In genomic region chr10:88361494-88361893, GRCh38 we compare ENCODE assay signal across 21 cellular contexts.
DNase-seq lines count a peak whose midpoint lies in the region; ATAC-seq and TF ChIP-seq lines count a peak whose summit lies in the region.
"Had no signal": no experiment of that assay in that cellular context is flagged by ENCODE, and none has a peak within 500 bp of the region (broad histone marks: within the 10 kb centered on the region; RNA-seq: fewer than 3 reads in every experiment).

No MANE protein-coding gene starts in this region.

- H3F3A ChIP-seq in Loucy (ENCODE audit: low read depth): no peaks in the 10 kb centered on the region

- no peak overlapping the region for H2AFZ ChIP-seq in Loucy (ENCODE audit: low read length)
- H2AFZ ChIP-seq: GM23248 had no signal

- H3K9me3 ChIP-seq in BE2C (no peaks in the 10 kb centered on the region), Loucy (ENCODE audit: insufficient read depth, low read depth, low read length) (peaks cover 6% of the 10 kb centered on the region; the same call in 1 of the 2 replicates), adipocyte (ENCODE audit: control insufficient read depth, low read length) (no peaks in the 10 kb centered on the region)
- H3K9me3 ChIP-seq: HAP-1, Peyer's patch had no signal

- H3K36me3 Mint-ChIP-seq in activated CD8-positive, alpha-beta T cell treated with anti-CD3 and anti-CD28 coated beads, Interleukin-2, amount 10 ng/mL, durations not matched to agents 7 days and 5 days (ENCODE audit: low read depth): peaks cover 4% of the 10 kb centered on the region
- H3K36me3 Mint-ChIP-seq: CD8-positive, alpha-beta T cell had no signal

- H3K27me3 ChIP-seq in BE2C (no peaks in the 10 kb centered on the region), Loucy (ENCODE audit: insufficient read depth, low read length, poor library complexity, severe bottlenecking) (no peaks in the 10 kb centered on the region), adipocyte (replicated peaks; ENCODE audit: control insufficient read depth, insufficient read depth, low read length) (no peaks in the 10 kb centered on the region)
- H3K27me3 ChIP-seq: Peyer's patch had no signal

- no peaks in the 10 kb centered on the region for H3K9me2 ChIP-seq in Loucy (replicated peaks; ENCODE audit: low read depth, low read length)

- H3K4me3 Mint-ChIP-seq in activated CD8-positive, alpha-beta T cell treated with anti-CD3 and anti-CD28 coated beads, Interleukin-2, amount 10 ng/mL, durations not matched to agents 7 days and 5 days: no peak overlapping the region
- H3K4me3 Mint-ChIP-seq: CD8-positive, alpha-beta T cell had no signal

- CTCF ChIA-PET in activated CD8-positive, alpha-beta T cell treated with anti-CD3 and anti-CD28 coated beads, Interleukin-2, amount 10 ng/mL, durations not matched to agents 7 days and 5 days (lab: Charles Lee): no interaction called here

- H3K79me2 ChIP-seq in Loucy (ENCODE audit: insufficient read depth, low read length): 0 out of 2 replicates have a peak, but pooled peaks cover 9% of the 10 kb centered on the region

- ATAC-seq in GM19328 (IDR thresholded peaks at IDR 0.05; ENCODE audit: unreplicated experiment) (no peak), GM19467 (IDR thresholded peaks at IDR 0.05; ENCODE audit: unreplicated experiment) (no peak)
- ATAC-seq in activated CD8-positive, alpha-beta T cell treated with anti-CD3 and anti-CD28 coated beads, Interleukin-2, amount 10 ng/mL, durations not matched to agents 7 days and 5 days: no peak
- ATAC-seq: CD8-positive, alpha-beta T cell had no signal

- no peaks in the 10 kb centered on the region for H3K27me3 Mint-ChIP-seq in activated CD8-positive, alpha-beta T cell treated with anti-CD3 and anti-CD28 coated beads, Interleukin-2, amount 10 ng/mL, durations not matched to agents 7 days and 5 days (ENCODE audit: low read depth)

- no peaks in the 10 kb centered on the region for H3K36me3 ChIP-seq in BE2C
- peaks cover 26% of the 10 kb centered on the region; the same call in 1 of the 2 replicates for H3K36me3 ChIP-seq in Loucy (ENCODE audit: insufficient read depth, low read length)
- H3K36me3 ChIP-seq in adipocyte (ENCODE audit: control insufficient read depth, insufficient read depth, low read length, severe bottlenecking): no peaks in the 10 kb centered on the region
- H3K36me3 ChIP-seq: HAP-1, Peyer's patch had no signal

- H4K20me1 ChIP-seq in Loucy (ENCODE audit: insufficient read depth, low read length, poor library complexity, severe bottlenecking): no peaks in the 10 kb centered on the region

- H3K4me3 ChIP-seq in BE2C (ENCODE audit: low read depth, low read length) (peak overlapping the region; percentile 9; the same call in 1 of the 2 replicates), Loucy (ENCODE audit: low read length, poor library complexity, severe bottlenecking) (no peak overlapping the region), adipocyte (ENCODE audit: low read length) (no peak overlapping the region)
- H3K4me3 ChIP-seq: GM23248, HAP-1, Peyer's patch had no signal

- TF ChIP-seq CTCF in BE2C (IDR thresholded peaks at IDR 0.05; ENCODE audit: low read depth, low read length) (no peak), Loucy (conservative IDR thresholded peaks at IDR 0.05; ENCODE audit: low read length) (no peak)

- H3K27ac Mint-ChIP-seq in activated CD8-positive, alpha-beta T cell treated with anti-CD3 and anti-CD28 coated beads, Interleukin-2, amount 10 ng/mL, durations not matched to agents 7 days and 5 days: no peak overlapping the region
- H3K27ac Mint-ChIP-seq: CD8-positive, alpha-beta T cell had no signal

- peak overlapping the region; percentile 23 for H3K4me2 ChIP-seq in Loucy (ENCODE audit: low read depth, low read length, poor library complexity, severe bottlenecking)
- H3K4me2 ChIP-seq: KMS-11 had no signal

- peaks cover 28% of the 10 kb centered on the region for H3K4me1 ChIP-seq in BE2C
- H3K4me1 ChIP-seq in Loucy (ENCODE audit: insufficient read depth, low read length, poor library complexity, severe bottlenecking): peaks cover 47% of the 10 kb centered on the region
- H3K4me1 ChIP-seq in adipocyte (ENCODE audit: control insufficient read depth, insufficient read depth, low read length): no peaks in the 10 kb centered on the region
- H3K4me1 ChIP-seq: HAP-1, Peyer's patch had no signal

- H3K9ac ChIP-seq in Loucy (ENCODE audit: low read depth, low read length, poor library complexity, severe bottlenecking) (peak overlapping the region; percentile 29), adipocyte (ENCODE audit: low read length) (no peak overlapping the region)
- H3K9ac ChIP-seq: GM23248, KMS-11 had no signal

- POLR2A ChIA-PET in activated CD8-positive, alpha-beta T cell treated with anti-CD3 and anti-CD28 coated beads, Interleukin-2, amount 10 ng/mL, durations not matched to agents 7 days and 5 days (lab: Charles Lee): no interaction called here

- H3K9me3 Mint-ChIP-seq in activated CD8-positive, alpha-beta T cell treated with anti-CD3 and anti-CD28 coated beads, Interleukin-2, amount 10 ng/mL, durations not matched to agents 7 days and 5 days (ENCODE audit: insufficient read depth): peaks cover 3% of the 10 kb centered on the region
- H3K9me3 Mint-ChIP-seq: CD8-positive, alpha-beta T cell had no signal

- DNase-seq in BE2C (peak; percentile 44), adipocyte (ENCODE audit: low read depth) (peak; percentile 72), left kidney (ENCODE audit: low read depth, low spot score) (peak; percentile 35), GDM1 (lab: John Stamatoyannopoulos, UW) (no peak)
- no peak for DNase-seq in activated CD8-positive, alpha-beta T cell treated with anti-CD3 and anti-CD28 coated beads, Interleukin-2, amount 10 ng/mL, durations not matched to agents 7 days and 5 days
- DNase-seq: ACHN; C1 segment of cervical spinal cord; Calu3; CD8-positive, alpha-beta T cell; DMS153; GM23248; NCI-H1694; NCI-H2081; NCI-H2171 treated with DMSO at 0.1 percent for 48 hours; NCI-H524 treated with DMSO at 0.1 percent for 48 hours; Peyer's patch had no signal

- H3K4me1 Mint-ChIP-seq in activated CD8-positive, alpha-beta T cell treated with anti-CD3 and anti-CD28 coated beads, Interleukin-2, amount 10 ng/mL, durations not matched to agents 7 days and 5 days (ENCODE audit: low read depth): peaks cover 3% of the 10 kb centered on the region

Comparison
In these comparisons a context has a peak if more than half of its experiments do, and no peak if none do; other contexts are left out.
1. DNase-seq: peak in BE2C (single experiment), adipocyte (single experiment) and left kidney (single experiment); none in activated CD8-positive, alpha-beta T cell treated with anti-CD3 and anti-CD28 coated beads, Interleukin-2, amount 10 ng/mL, durations not matched to agents 7 days and 5 days (single experiment) and GDM1 (single experiment).